Comparison of ENCODE assay signal across 8 cellular contexts in the genomic region with DNA sequence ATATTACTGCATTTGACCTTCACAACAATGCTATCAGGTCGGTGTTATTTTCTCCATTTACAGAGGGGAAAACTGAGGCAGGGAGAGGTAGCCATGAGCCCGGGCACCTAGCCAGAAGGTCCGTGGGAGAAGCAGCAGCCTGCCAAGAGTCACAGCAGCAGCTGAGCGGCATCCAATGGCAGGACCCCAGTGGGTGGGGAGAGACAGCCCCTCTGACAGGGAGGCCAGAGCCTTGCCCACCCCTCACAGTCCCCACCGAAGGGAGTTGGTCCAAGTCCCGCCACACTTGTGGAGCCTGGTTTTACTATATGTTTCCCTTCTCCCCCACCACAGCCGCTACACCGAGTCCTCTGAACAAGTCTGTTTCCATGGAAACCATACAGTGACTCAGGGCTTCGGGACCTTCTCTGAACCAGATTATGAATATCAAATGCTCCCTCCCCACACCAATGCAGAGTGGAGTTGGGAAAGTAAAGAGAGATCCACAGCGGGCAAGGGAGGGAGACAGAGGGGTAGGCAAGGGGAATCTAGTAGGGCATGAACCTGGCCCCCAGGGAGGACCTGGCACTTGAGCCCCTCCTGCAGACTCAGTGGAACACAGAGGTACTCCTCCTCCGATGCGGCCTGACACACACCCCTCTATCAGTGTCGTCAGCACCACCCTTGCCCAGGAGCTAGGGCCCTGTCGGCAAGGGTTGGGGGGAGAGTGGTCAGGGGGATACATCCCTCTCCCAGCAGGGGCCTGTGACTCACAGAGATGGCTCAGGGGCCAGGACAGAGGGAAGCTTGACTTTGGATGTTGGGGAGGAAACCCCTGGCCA. TPM values are rescaled to one million over a fixed set of nuclear protein-coding genes. Genes with fewer than 3 reads are reported as not detected.
DNase-seq lines count a peak whose midpoint lies in the region; ATAC-seq and TF ChIP-seq lines count a peak whose summit lies in the region.

No MANE protein-coding gene starts in this region.

- TF ChIP-seq CTCF in MCF 10A (IDR thresholded peaks at IDR 0.05; ENCODE audit: unreplicated experiment): no peak
- TF ChIP-seq CTCF in breast epithelium (IDR thresholded peaks at IDR 0.05): no peak
- TF ChIP-seq CTCF in SK-N-SH (IDR thresholded peaks at IDR 0.05): no peak
- no peak for TF ChIP-seq CTCF in thoracic aorta (IDR thresholded peaks at IDR 0.05)

- H3K4me3 Mint-ChIP-seq in MCF 10A (ENCODE audit: unreplicated experiment): no peak overlapping the region

- no peaks in the 10 kb centered on the region for H3K79me2 ChIP-seq in SK-N-SH (ENCODE audit: insufficient read depth)

- peaks cover 5% of the 10 kb centered on the region for H3F3A ChIP-seq in SK-N-SH (replicated peaks; ENCODE audit: insufficient read depth)

- no peaks in the 10 kb centered on the region for H4K20me1 ChIP-seq in SK-N-SH (ENCODE audit: insufficient read depth)

- intact Hi-C loops in MCF 10A (cut with micrococcal nuclease) (no loop called here), breast epithelium (cut with DNase I; ENCODE audit: low total_unique reads) (no loop called here)

- no peak for TF ChIP-seq POLR2A in breast epithelium (IDR thresholded peaks at IDR 0.05)

- H3K27ac ChIP-seq in breast epithelium (no peak overlapping the region), SK-N-SH (ENCODE audit: low read depth in 2 of 2, low read length in 1 of 2) (peak overlapping the region in 1 of 2 experiments; percentile 83; a peak in 2 of 4 replicates), thoracic aorta (no peak overlapping the region)
- no peak overlapping the region for H3K27ac ChIP-seq in effector memory CD4-positive, alpha-beta T cell (ENCODE audit: insufficient read depth, low read length, poor library complexity, severe bottlenecking)

- ATAC-seq in thoracic aorta (ENCODE audit: insufficient number of reproducible peaks, low FRiP score, low read depth) (peak; percentile 38), HG02885 (IDR thresholded peaks at IDR 0.05; ENCODE audit: poor library complexity, unreplicated experiment) (no peak)

- CTCF ChIA-PET in MCF 10A (lab: Yijun Ruan, JAX) (no interaction called here), SK-N-SH (lab: Yijun Ruan, JAX) (interaction anchor here (1.0 to 15.3 kb wide), 5 partner anchors 8 to 331 kb away, joined by 3 to 302 read pairs (median 46); no protein-coding TSS in a partner anchor)

- 21% methylated on average over 11 of the region's 14 CpGs for WGBS in SK-N-SH (ENCODE audit: low lambda C conversion rate)

- H3K9ac ChIP-seq in SK-N-SH: peak overlapping the region; percentile 67

- H3K9me3 ChIP-seq in breast epithelium (no peaks in the 10 kb centered on the region), SK-N-SH (no peaks in the 10 kb centered on the region), thoracic aorta (no peaks in the 10 kb centered on the region)
- no peaks in the 10 kb centered on the region for H3K9me3 ChIP-seq in effector memory CD4-positive, alpha-beta T cell (ENCODE audit: control insufficient read depth, low read length)

- peak overlapping the region; percentile 80 for H2AFZ ChIP-seq in SK-N-SH (ENCODE audit: low read depth)

- H3K4me2 ChIP-seq in SK-N-SH: peak overlapping the region; percentile 94

- H3K27me3 Mint-ChIP-seq in MCF 10A (ENCODE audit: insufficient read depth, unreplicated experiment): peaks cover 51% of the 10 kb centered on the region

- H3K4me1 ChIP-seq in breast epithelium (peaks cover 0 to 5% of the 10 kb centered on the region in 2 donors), SK-N-SH (ENCODE audit: control insufficient read depth in 1 of 2, insufficient read depth in 2 of 2, low read depth in 1 of 2, low read length in 1 of 2) (peaks cover 59 to 62% of the 10 kb centered on the region in 2 experiments; a peak in 3 of 4 replicates), thoracic aorta (ENCODE audit: control insufficient read depth in 1 of 2, low read depth in 2 of 2) (peaks cover 25 to 56% of the 10 kb centered on the region in 2 donors)
- H3K4me1 ChIP-seq in effector memory CD4-positive, alpha-beta T cell (ENCODE audit: control insufficient read depth, insufficient read depth, low read length, poor library complexity, severe bottlenecking): peaks cover 13% of the 10 kb centered on the region

- H3K27ac Mint-ChIP-seq in MCF 10A (ENCODE audit: low read depth, unreplicated experiment): no peak overlapping the region

- peak; percentile 40 for DNase-seq in MCF 10A (ENCODE audit: unreplicated experiment)
- DNase-seq in breast epithelium (ENCODE audit: low spot score in 2 of 2): no peak
- DNase-seq in SK-N-SH: peak; percentile 47
- DNase-seq in glomerular visceral epithelial cell (ENCODE audit: extremely low spot score): peak; percentile 53
- DNase-seq in thoracic aorta (ENCODE audit: low spot score): peak; percentile 49
- no peak for DNase-seq in effector memory CD4-positive, alpha-beta T cell
- no peak for DNase-seq in UCSD-AML1 (lab: John Stamatoyannopoulos, UW; ENCODE audit: unreplicated experiment)

- TF ChIP-seq RAD21 in SK-N-SH (IDR thresholded peaks at IDR 0.05; ENCODE audit: low read length): no peak

- no peaks in the 10 kb centered on the region for H3K36me3 ChIP-seq in breast epithelium
- H3K36me3 ChIP-seq in SK-N-SH (replicated peaks in 1 of 2; ENCODE audit: control insufficient read depth in 1 of 2, insufficient read depth in 2 of 2, low read length in 1 of 2): no peaks in the 10 kb centered on the region
- no peaks in the 10 kb centered on the region for H3K36me3 ChIP-seq in thoracic aorta
- no peaks in the 10 kb centered on the region for H3K36me3 ChIP-seq in effector memory CD4-positive, alpha-beta T cell (ENCODE audit: control insufficient read depth, insufficient read depth, low read length)

- no peaks in the 10 kb centered on the region for H3K9me3 Mint-ChIP-seq in MCF 10A (ENCODE audit: unreplicated experiment)

- TF ChIP-seq EP300 in SK-N-SH (IDR thresholded peaks at IDR 0.05; ENCODE audit: borderline replicate concordance in 1 of 2, low read depth in 1 of 2, low read length in 1 of 2): no peak

- no peaks in the 10 kb centered on the region for H3K9me2 ChIP-seq in SK-N-SH

- H3K27me3 ChIP-seq in breast epithelium (peaks cover 0 to 52% of the 10 kb centered on the region in 2 donors), SK-N-SH (ENCODE audit: insufficient read depth) (peaks cover 8% of the 10 kb centered on the region; the same call in 1 of the 2 replicates), thoracic aorta (replicated peaks; ENCODE audit: insufficient read depth) (no peaks in the 10 kb centered on the region)
- H3K27me3 ChIP-seq in effector memory CD4-positive, alpha-beta T cell (replicated peaks; ENCODE audit: control insufficient read depth, insufficient read depth, low read length, poor library complexity, severe bottlenecking): peaks cover 34% of the 10 kb centered on the region

- H3K4me1 Mint-ChIP-seq in MCF 10A (ENCODE audit: insufficient read depth, unreplicated experiment): no peaks in the 10 kb centered on the region

- no TSS peak for BruUV-seq in MCF 10A (replicated peaks; lab: Mats Ljungman, UMichigan)

- no peak overlapping the region for H3K4me3 ChIP-seq in breast epithelium
- peak overlapping the region in 1 of 2 experiments; percentile 71; a peak in 3 of 4 replicates for H3K4me3 ChIP-seq in SK-N-SH (ENCODE audit: low read depth in 2 of 2, low read length in 1 of 2)
- peak overlapping the region; percentile 93 for H3K4me3 ChIP-seq in thoracic aorta
- H3K4me3 ChIP-seq in effector memory CD4-positive, alpha-beta T cell (ENCODE audit: insufficient read depth, low read depth, low read length, poor library complexity, severe bottlenecking): no peak overlapping the region

- no peaks in the 10 kb centered on the region for H3K36me3 Mint-ChIP-seq in MCF 10A (ENCODE audit: insufficient read depth, unreplicated experiment)

- POLR2A ChIA-PET in MCF 10A (lab: Yijun Ruan, JAX) (no interaction called here), SK-N-SH (lab: Yijun Ruan, JAX) (no interaction called here)

TF ChIP-seq in SK-N-SH, 30 proteins besides CTCF, POLR2A, EP300 and RAD21 (continues in another document):
- TF ChIP-seq NFIC (IDR thresholded peaks at IDR 0.05; ENCODE audit: borderline replicate concordance) (peak; percentile 51; the same call in 1 of the 2 replicates), TCF12 (IDR thresholded peaks at IDR 0.05) (peak; percentile 20; the same call in 1 of the 2 replicates), CHD2 (IDR thresholded peaks at IDR 0.05; ENCODE audit: low read length, partially characterized antibody) (no peak), RFX5 (IDR thresholded peaks at IDR 0.05; ENCODE audit: low read length) (no peak), MXI1 (IDR thresholded peaks at IDR 0.05; ENCODE audit: low read depth, low read length) (no peak), FOSL2 (IDR thresholded peaks at IDR 0.05; ENCODE audit: borderline replicate concordance, low read depth) (peak; percentile 39; the same call in 1 of the 2 replicates)
- TF ChIP-seq, protein P1, sequence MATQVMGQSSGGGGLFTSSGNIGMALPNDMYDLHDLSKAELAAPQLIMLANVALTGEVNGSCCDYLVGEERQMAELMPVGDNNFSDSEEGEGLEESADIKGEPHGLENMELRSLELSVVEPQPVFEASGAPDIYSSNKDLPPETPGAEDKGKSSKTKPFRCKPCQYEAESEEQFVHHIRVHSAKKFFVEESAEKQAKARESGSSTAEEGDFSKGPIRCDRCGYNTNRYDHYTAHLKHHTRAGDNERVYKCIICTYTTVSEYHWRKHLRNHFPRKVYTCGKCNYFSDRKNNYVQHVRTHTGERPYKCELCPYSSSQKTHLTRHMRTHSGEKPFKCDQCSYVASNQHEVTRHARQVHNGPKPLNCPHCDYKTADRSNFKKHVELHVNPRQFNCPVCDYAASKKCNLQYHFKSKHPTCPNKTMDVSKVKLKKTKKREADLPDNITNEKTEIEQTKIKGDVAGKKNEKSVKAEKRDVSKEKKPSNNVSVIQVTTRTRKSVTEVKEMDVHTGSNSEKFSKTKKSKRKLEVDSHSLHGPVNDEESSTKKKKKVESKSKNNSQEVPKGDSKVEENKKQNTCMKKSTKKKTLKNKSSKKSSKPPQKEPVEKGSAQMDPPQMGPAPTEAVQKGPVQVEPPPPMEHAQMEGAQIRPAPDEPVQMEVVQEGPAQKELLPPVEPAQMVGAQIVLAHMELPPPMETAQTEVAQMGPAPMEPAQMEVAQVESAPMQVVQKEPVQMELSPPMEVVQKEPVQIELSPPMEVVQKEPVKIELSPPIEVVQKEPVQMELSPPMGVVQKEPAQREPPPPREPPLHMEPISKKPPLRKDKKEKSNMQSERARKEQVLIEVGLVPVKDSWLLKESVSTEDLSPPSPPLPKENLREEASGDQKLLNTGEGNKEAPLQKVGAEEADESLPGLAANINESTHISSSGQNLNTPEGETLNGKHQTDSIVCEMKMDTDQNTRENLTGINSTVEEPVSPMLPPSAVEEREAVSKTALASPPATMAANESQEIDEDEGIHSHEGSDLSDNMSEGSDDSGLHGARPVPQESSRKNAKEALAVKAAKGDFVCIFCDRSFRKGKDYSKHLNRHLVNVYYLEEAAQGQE (IDR thresholded peaks at IDR 0.05; ENCODE audit: low read depth, low read length): no peak

RNA-seq across cellular contexts. Expression of a gene that starts 2.5 kb away (rescaled TPM):
- total RNA-seq in MCF 10A (2022) (not detected in 2 replicates), breast epithelium (1 to 10 TPM; 1.8 to 3.6 (median 2.2) TPM), thoracic aorta (10 to 100 TPM; 48.7 to 50.2 TPM)
- 2.7 and 4.9 TPM in 2 replicates for polyA plus RNA-seq in SK-N-SH (2012; rRNA removed)
- polyA plus RNA-seq in SK-N-SH (2012; cell fraction: cytosol; rRNA removed): 1.6 and 2.9 TPM in 2 replicates
- 10.7 and 15.7 TPM in 2 replicates for polyA plus RNA-seq in SK-N-SH (2012; cell fraction: nucleus; rRNA removed)

Comparison
In these comparisons a context has a peak if more than half of its experiments do, and no peak if none do; other contexts are left out.
1. DNase-seq: peak in MCF 10A (single experiment), SK-N-SH (single experiment), glomerular visceral epithelial cell (single experiment) and thoracic aorta (single experiment); none in breast epithelium (0 of 2), effector memory CD4-positive, alpha-beta T cell (0 of 3) and UCSD-AML1 (single experiment).
2. RNA of a gene that starts 2.5 kb away (total RNA-seq): 48.7 to 50.2 TPM in thoracic aorta; 1.8 to 3.6 TPM in breast epithelium and not detected in MCF 10A; every median in the first group is over 10 times any median in the second.